18 cellular contexts compared by ENCODE assay signal in genomic region chr22:25029181-25029580, GRCh38.
"Had no signal": no experiment of that assay in that cellular context is flagged by ENCODE, and none has a peak within 500 bp of the region (broad histone marks: within the 10 kb centered on the region; RNA-seq: fewer than 3 reads in every experiment).

No MANE protein-coding gene starts in this region.

- DNase-seq: activated B cell treated with CpG ODN at 0.5 μM for 24 hours; activated CD4-positive, alpha-beta T cell treated with anti-CD3 and anti-CD28 coated beads for 1 hour; activated gamma-delta T cell; activated naive CD8-positive, alpha-beta T cell treated with anti-CD3 and anti-CD28 coated beads for 36 hours; activated T-cell treated with anti-CD3 and anti-CD28 coated beads, Interleukin-2, amount 50 U/mL, for 4 hours; central memory CD4-positive, alpha-beta T cell; MM.1S; NCI-H1105; NCI-H1436 treated with DMSO at 0.1 percent for 48 hours; NCI-H187 treated with DMSO at 0.1 percent for 48 hours; NCI-H2081 treated with DMSO at 0.1 percent for 48 hours; NCI-H446; T-cell; T1000 had no signal

- FAIRE-seq: RCC 7860, TTC549 had no signal

- H3K27ac ChIP-seq: SK-N-MC had no signal

- H3K4me3 ChIP-seq: SK-N-MC had no signal

- ATAC-seq: activated T-cell treated with anti-CD3 and anti-CD28 coated beads, Interleukin-2, amount 50 U/mL, for 4 hours; PC-3; T-cell had no signal
